In the genomic region with DNA sequence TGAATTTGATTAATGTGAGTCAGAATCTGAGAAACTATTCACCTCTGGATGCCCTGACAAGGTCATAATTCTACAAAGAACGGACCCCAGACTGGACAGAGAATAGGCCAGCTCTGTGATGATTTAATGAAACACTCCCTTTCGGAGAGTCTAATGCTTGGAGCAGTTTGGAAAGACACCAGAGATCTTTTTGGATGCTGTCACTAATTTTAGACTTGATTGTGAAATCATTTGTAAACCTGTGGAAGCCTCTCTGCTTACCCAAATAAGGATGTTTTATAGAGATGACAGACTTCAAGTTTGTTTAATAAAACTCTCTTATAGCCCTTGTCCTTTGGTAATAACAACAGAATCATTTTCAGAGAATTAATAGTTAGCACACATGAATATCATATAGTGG, we compare ENCODE assay signal across 20 cellular contexts.
DNase-seq lines count a peak whose midpoint lies in the region; ATAC-seq and TF ChIP-seq lines count a peak whose summit lies in the region.
"Had no signal": no experiment of that assay in that cellular context is flagged by ENCODE, and none has a peak within 500 bp of the region (broad histone marks: within the 10 kb centered on the region; RNA-seq: fewer than 3 reads in every experiment).

No MANE protein-coding gene starts in this region.

- no peaks in the 10 kb centered on the region for H3K9me3 ChIP-seq in vagina
- H3K9me3 ChIP-seq: neutrophil, thoracic aorta had no signal

- peaks cover 21% of the 10 kb centered on the region for H3K4me1 ChIP-seq in vagina

- intact Hi-C loops in vagina (cut with DNase I): no loop called here
- intact Hi-C loops in head of caudate nucleus (cut with DNase I): no loop called here

- no peak overlapping the region for H3K4me3 ChIP-seq in vagina
- H3K4me3 ChIP-seq: thoracic aorta had no signal

- H3K27ac ChIP-seq in epithelial cell of prostate (peak overlapping the region; percentile 55), vagina (peak overlapping the region; percentile 55)
- H3K27ac ChIP-seq: neutrophil, thoracic aorta had no signal

- H3K27me3 ChIP-seq in vagina: no peaks in the 10 kb centered on the region
- H3K27me3 ChIP-seq: neutrophil had no signal

- peak; percentile 41 for DNase-seq in RPMI7951 (ENCODE audit: low read depth)
- DNase-seq in epithelial cell of prostate (ENCODE audit: low read depth, low spot score): no peak
- no peak for DNase-seq in left lobe of liver (ENCODE audit: low spot score)
- DNase-seq in vagina (ENCODE audit: extremely low spot score in 2 of 2): peak in 1 of 2 donors; percentile 37
- no peak for DNase-seq in head of caudate nucleus
- DNase-seq: activated CD4-positive, alpha-beta memory T cell treated with anti-CD3 and anti-CD28 coated beads, Interleukin-2, amount 10 ng/mL, durations not matched to agents 7 days and 5 days; activated CD4-positive, CD25-positive, alpha-beta regulatory T cell treated with anti-CD3 and anti-CD28 coated beads, Interleukin-2, amount 50 U/mL, for 72 hours; CD4-positive, CD25-positive, alpha-beta regulatory T cell; DMS 273 treated with DMSO at 0.1 percent for 48 hours; GOT3; KBM-7; mesendoderm; NCI-H1436; NCI-H524 treated with DMSO at 0.1 percent for 48 hours; stimulated activated CD4-positive, alpha-beta T cell treated with anti-CD3 and anti-CD28 coated beads, Interleukin-4, amount 100 ng/mL, for 1 hour; stimulated activated naive B cell treated with anti-CD40 and anti-IgM and Interleukin-4, amounts not matched to agents 10 μg/mL and 1 μg/mL and 100 μg/mL, for 72 hours had no signal

- ATAC-seq in left lobe of liver (peak; percentile 53), GM21390 (IDR thresholded peaks at IDR 0.05; ENCODE audit: unreplicated experiment) (no peak), HG03108 (IDR thresholded peaks at IDR 0.05; ENCODE audit: unreplicated experiment) (no peak)
- ATAC-seq: stimulated activated naive B cell treated with anti-CD40 and anti-IgM and Interleukin-4, amounts not matched to agents 10 μg/mL and 1 μg/mL and 100 μg/mL, for 72 hours had no signal

- TF ChIP-seq POLR2A in vagina (IDR thresholded peaks at IDR 0.05): no peak

- no peaks in the 10 kb centered on the region for H3K36me3 ChIP-seq in vagina
- H3K36me3 ChIP-seq: neutrophil, thoracic aorta had no signal

- TF ChIP-seq CTCF in vagina (IDR thresholded peaks at IDR 0.05): no peak
